In genomic region chr2:36146765-36147164, GRCh38 we compare ENCODE assay signal across 20 cellular contexts.
DNase-seq lines count a peak whose midpoint lies in the region; ATAC-seq and TF ChIP-seq lines count a peak whose summit lies in the region.
"Had no signal": no experiment of that assay in that cellular context is flagged by ENCODE, and none has a peak within 500 bp of the region (broad histone marks: within the 10 kb centered on the region; RNA-seq: fewer than 3 reads in every experiment).

No MANE protein-coding gene starts in this region.

- no peaks in the 10 kb centered on the region for H3K79me2 ChIP-seq in KMS-11 (ENCODE audit: insufficient read depth, low read depth)

- H3K4me1 ChIP-seq in KMS-11 (ENCODE audit: low read depth, poor library complexity, severe bottlenecking), result peaks cover 34% of the 10 kb centered on the region
- H3K4me1 ChIP-seq in CD8-positive, alpha-beta T cell (ENCODE audit: insufficient read depth, low read length), result no peaks in the 10 kb centered on the region
- H3K4me1 ChIP-seq: BE2C had no signal

- peak overlapping the region; percentile 46 for H3K27ac Mint-ChIP-seq in activated CD4-positive, alpha-beta T cell treated with anti-CD3 and anti-CD28 coated beads, Interleukin-2, amount 10 ng/mL, durations not matched to agents 7 days and 5 days
- no peak overlapping the region for H3K27ac Mint-ChIP-seq in activated CD8-positive, alpha-beta T cell treated with anti-CD3 and anti-CD28 coated beads for 36 hours
- H3K27ac Mint-ChIP-seq in natural killer cell, result peak overlapping the region in 1 of 2 donors; percentile 45
- no peak overlapping the region for H3K27ac Mint-ChIP-seq in CD8-positive, alpha-beta T cell
- H3K27ac Mint-ChIP-seq: CD4-positive, CD25-positive, alpha-beta regulatory T cell had no signal

- CTCF ChIA-PET in activated CD4-positive, alpha-beta T cell treated with anti-CD3 and anti-CD28 coated beads, Interleukin-2, amount 10 ng/mL, durations not matched to agents 7 days and 5 days (lab: Charles Lee), result interaction anchor here (2.2 kb wide), 1 partner anchor 9 kb away, joined by 5 read pairs; no protein-coding TSS in a partner anchor
- CTCF ChIA-PET in activated CD8-positive, alpha-beta T cell treated with anti-CD3 and anti-CD28 coated beads for 36 hours (lab: Charles Lee), result interaction anchor here (1.1 kb wide), 1 partner anchor 11 kb away, joined by 5 read pairs; no protein-coding TSS in a partner anchor
- CTCF ChIA-PET in CD8-positive, alpha-beta T cell (lab: Charles Lee), result interaction anchor here (0.7 to 0.8 kb wide), 2 partner anchors 10 to 16 kb away, joined by 3 read pairs; no protein-coding TSS in a partner anchor

- H4K20me1 ChIP-seq in KMS-11 (ENCODE audit: insufficient read depth), result no peaks in the 10 kb centered on the region

- peak overlapping the region; percentile 37; the same call in 1 of the 2 replicates for H3K27ac ChIP-seq in KMS-11
- H3K27ac ChIP-seq in CD8-positive, alpha-beta T cell (ENCODE audit: low read depth, low read length), result no peak overlapping the region
- H3K27ac ChIP-seq: PC-9, RWPE1 had no signal

- intact Hi-C loops in activated CD8-positive, alpha-beta T cell treated with anti-CD3 and anti-CD28 coated beads for 36 hours (cut with micrococcal nuclease), result loop anchor here (5.0 kb wide), 1 partner anchor 96 kb away; no protein-coding TSS in a partner anchor
- intact Hi-C loops in natural killer cell (cut with micrococcal nuclease), result no loop called here
- intact Hi-C loops in CD8-positive, alpha-beta T cell (cut with DNase I, micrococcal nuclease), result no loop called here

- no peak overlapping the region for H3K4me3 Mint-ChIP-seq in activated CD4-positive, alpha-beta T cell treated with anti-CD3 and anti-CD28 coated beads, Interleukin-2, amount 10 ng/mL, durations not matched to agents 7 days and 5 days
- no peak overlapping the region for H3K4me3 Mint-ChIP-seq in activated CD8-positive, alpha-beta T cell treated with anti-CD3 and anti-CD28 coated beads for 36 hours
- peak overlapping the region; percentile 54 for H3K4me3 Mint-ChIP-seq in natural killer cell
- no peak overlapping the region for H3K4me3 Mint-ChIP-seq in CD8-positive, alpha-beta T cell
- H3K4me3 Mint-ChIP-seq: CD4-positive, CD25-positive, alpha-beta regulatory T cell; H9 had no signal

- no peaks in the 10 kb centered on the region for H3K27me3 ChIP-seq in KMS-11 (ENCODE audit: insufficient read depth, low read depth)
- H3K27me3 ChIP-seq in CD8-positive, alpha-beta T cell (ENCODE audit: insufficient read depth, low read length), result no peaks in the 10 kb centered on the region
- H3K27me3 ChIP-seq: BE2C had no signal

- peaks cover 7% of the 10 kb centered on the region for H3K27me3 Mint-ChIP-seq in activated CD4-positive, alpha-beta T cell treated with anti-CD3 and anti-CD28 coated beads, Interleukin-2, amount 10 ng/mL, durations not matched to agents 7 days and 5 days
- peaks cover 3% of the 10 kb centered on the region for H3K27me3 Mint-ChIP-seq in activated CD8-positive, alpha-beta T cell treated with anti-CD3 and anti-CD28 coated beads for 36 hours
- no peaks in the 10 kb centered on the region for H3K27me3 Mint-ChIP-seq in natural killer cell (ENCODE audit: low read depth in 2 of 2)
- H3K27me3 Mint-ChIP-seq in CD8-positive, alpha-beta T cell (ENCODE audit: low read depth), result no peaks in the 10 kb centered on the region

- no peak overlapping the region for H3K9ac ChIP-seq in KMS-11

- peak overlapping the region; percentile 38 for H2AFZ ChIP-seq in KMS-11 (ENCODE audit: low read depth)
- H2AFZ ChIP-seq: PC-9 had no signal

- no peaks in the 10 kb centered on the region for H3K9me3 Mint-ChIP-seq in activated CD4-positive, alpha-beta T cell treated with anti-CD3 and anti-CD28 coated beads, Interleukin-2, amount 10 ng/mL, durations not matched to agents 7 days and 5 days
- no peaks in the 10 kb centered on the region for H3K9me3 Mint-ChIP-seq in activated CD8-positive, alpha-beta T cell treated with anti-CD3 and anti-CD28 coated beads for 36 hours
- H3K9me3 Mint-ChIP-seq in natural killer cell, result no peaks in the 10 kb centered on the region
- no peaks in the 10 kb centered on the region for H3K9me3 Mint-ChIP-seq in CD8-positive, alpha-beta T cell
- H3K9me3 Mint-ChIP-seq: H9 had no signal

- H3K4me1 Mint-ChIP-seq in activated CD4-positive, alpha-beta T cell treated with anti-CD3 and anti-CD28 coated beads, Interleukin-2, amount 10 ng/mL, durations not matched to agents 7 days and 5 days, result peaks cover 29% of the 10 kb centered on the region
- H3K4me1 Mint-ChIP-seq in activated CD8-positive, alpha-beta T cell treated with anti-CD3 and anti-CD28 coated beads for 36 hours (ENCODE audit: low read depth), result peaks cover 17% of the 10 kb centered on the region
- H3K4me1 Mint-ChIP-seq in natural killer cell, result peaks cover 22 to 24% of the 10 kb centered on the region in 2 donors
- H3K4me1 Mint-ChIP-seq in CD8-positive, alpha-beta T cell (ENCODE audit: low read depth), result peaks cover 5% of the 10 kb centered on the region
- H3K4me1 Mint-ChIP-seq: H9 had no signal

- H3K36me3 Mint-ChIP-seq in activated CD4-positive, alpha-beta T cell treated with anti-CD3 and anti-CD28 coated beads, Interleukin-2, amount 10 ng/mL, durations not matched to agents 7 days and 5 days (ENCODE audit: low read depth), result no peaks in the 10 kb centered on the region
- H3K36me3 Mint-ChIP-seq in activated CD8-positive, alpha-beta T cell treated with anti-CD3 and anti-CD28 coated beads for 36 hours (ENCODE audit: low read depth), result no peaks in the 10 kb centered on the region
- H3K36me3 Mint-ChIP-seq in natural killer cell, result no peaks in the 10 kb centered on the region
- no peaks in the 10 kb centered on the region for H3K36me3 Mint-ChIP-seq in CD8-positive, alpha-beta T cell
- H3K36me3 Mint-ChIP-seq: CD4-positive, CD25-positive, alpha-beta regulatory T cell had no signal

- TF ChIP-seq CTCF in KMS-11 (conservative IDR thresholded peaks at IDR 0.05; ENCODE audit: low read depth, low read length), result no peak
- no peak for TF ChIP-seq CTCF in activated CD8-positive, alpha-beta T cell treated with anti-CD3 and anti-CD28 coated beads for 36 hours (IDR thresholded peaks at IDR 0.05)
- no peak for TF ChIP-seq CTCF in natural killer cell (IDR thresholded peaks at IDR 0.05)
- TF ChIP-seq CTCF in CD8-positive, alpha-beta T cell (IDR thresholded peaks at IDR 0.05), result no peak

- DNase-seq in activated CD4-positive, alpha-beta T cell treated with anti-CD3 and anti-CD28 coated beads, Interleukin-2, amount 10 ng/mL, durations not matched to agents 7 days and 5 days, result no peak
- DNase-seq in activated CD4-positive, alpha-beta T cell treated with anti-CD3 and anti-CD28 coated beads for 1 hour, result no peak
- DNase-seq in activated CD8-positive, alpha-beta T cell treated with anti-CD3 and anti-CD28 coated beads for 36 hours, result no peak
- DNase-seq in natural killer cell, result no peak
- DNase-seq in CD8-positive, alpha-beta T cell, result no peak
- DNase-seq: BE2C; CD4-positive, CD25-positive, alpha-beta regulatory T cell; GF-D8; H9; KG1; NCI-H1048; NCI-H1436; NCI-H1930; NCI-H345; NCI-H524 treated with DMSO at 0.1 percent for 48 hours; PC-9; SIG-M5 had no signal

- ATAC-seq in activated CD8-positive, alpha-beta T cell treated with anti-CD3 and anti-CD28 coated beads for 36 hours, result peak; percentile 39
- no peak for ATAC-seq in natural killer cell
- ATAC-seq in GM21825 (IDR thresholded peaks at IDR 0.05; ENCODE audit: unreplicated experiment), result no peak
- ATAC-seq in CD8-positive, alpha-beta T cell, result no peak

- no peaks in the 10 kb centered on the region for H3K36me3 ChIP-seq in KMS-11 (ENCODE audit: insufficient read depth)
- H3K36me3 ChIP-seq in CD8-positive, alpha-beta T cell (ENCODE audit: insufficient read depth, low read length), result no peaks in the 10 kb centered on the region
- H3K36me3 ChIP-seq: BE2C had no signal

- peak overlapping the region; percentile 72 for H3K4me3 ChIP-seq in KMS-11 (IDR thresholded peaks at IDR 0.05; ENCODE audit: insufficient read depth, low read depth, low read length)
- H3K4me3 ChIP-seq in CD8-positive, alpha-beta T cell (ENCODE audit: low read depth, low read length), result no peak overlapping the region
- H3K4me3 ChIP-seq: PC-9 had no signal

- POLR2A ChIA-PET in activated CD4-positive, alpha-beta T cell treated with anti-CD3 and anti-CD28 coated beads, Interleukin-2, amount 10 ng/mL, durations not matched to agents 7 days and 5 days (lab: Charles Lee), result interaction anchor here (0.6 to 1.0 kb wide), 3 partner anchors 8 to 159 kb away, joined by 3 to 6 read pairs (median 4); no protein-coding TSS in a partner anchor
- POLR2A ChIA-PET in activated CD8-positive, alpha-beta T cell treated with anti-CD3 and anti-CD28 coated beads for 36 hours (lab: Charles Lee), result interaction anchor here (0.6 kb wide), 1 partner anchor 24 kb away, joined by 3 read pairs; no protein-coding TSS in a partner anchor
- POLR2A ChIA-PET in CD8-positive, alpha-beta T cell (lab: Charles Lee), result no interaction called here

- H3K4me2 ChIP-seq in KMS-11, result peak overlapping the region; percentile 72

- no peaks in the 10 kb centered on the region for H3K9me3 ChIP-seq in CD8-positive, alpha-beta T cell (ENCODE audit: low read length)
- H3K9me3 ChIP-seq: BE2C had no signal
